8 cellular contexts compared by ENCODE assay signal in the genomic region with DNA sequence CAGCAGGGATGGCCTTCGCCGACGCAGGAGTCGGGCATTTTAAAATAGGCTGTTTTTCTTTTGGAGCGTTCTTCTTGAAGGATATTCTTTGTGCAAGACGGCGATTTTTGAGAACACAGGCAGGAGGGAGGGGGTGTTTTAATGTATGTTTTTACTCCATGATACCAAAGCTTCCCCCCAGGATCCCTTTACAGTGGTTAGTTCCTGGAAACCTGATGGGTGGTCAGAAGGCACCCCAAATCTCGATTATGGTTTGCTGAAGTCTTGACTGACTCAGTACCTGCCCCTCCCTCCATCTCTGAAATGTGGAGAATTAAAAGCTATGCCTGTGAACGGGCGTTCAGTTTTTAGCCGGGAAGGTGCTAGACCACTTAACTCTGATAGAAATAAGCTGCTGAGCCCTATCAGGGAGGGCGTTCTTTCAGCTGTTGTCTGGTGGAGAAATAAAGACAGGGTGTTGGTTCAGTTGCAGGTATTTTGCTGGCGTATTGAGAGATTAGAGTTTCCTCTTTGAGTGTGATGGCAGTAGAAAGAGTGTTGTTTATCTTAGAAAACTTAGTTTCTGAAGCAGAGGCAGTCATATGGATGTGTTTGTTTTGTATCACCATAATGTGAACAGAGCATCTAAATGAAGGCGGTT. TPM values are rescaled to one million over a fixed set of nuclear protein-coding genes. Genes with fewer than 3 reads are reported as not detected.
DNase-seq lines count a peak whose midpoint lies in the region; ATAC-seq, FAIRE-seq and TF ChIP-seq lines count a peak whose summit lies in the region.

No MANE protein-coding gene starts in this region.

- H3K9ac ChIP-seq in GM12878 (ENCODE audit: control insufficient read depth, insufficient read depth, low read length) = no peak overlapping the region

- H3K4me1 ChIP-seq in GM12878 (ENCODE audit: control insufficient read depth, insufficient read depth, low read length) = no peaks in the 10 kb centered on the region; the same call in 1 of the 2 replicates
- H3K4me1 ChIP-seq in left lung = peaks cover 6 to 49% of the 10 kb centered on the region in 2 donors
- H3K4me1 ChIP-seq in transverse colon = peaks cover 7 to 40% (median 11%) of the 10 kb centered on the region in 4 donors

- H3K36me3 ChIP-seq in GM12878 (ENCODE audit: control insufficient read depth in 2 of 2, insufficient read depth in 2 of 2, low read length in 1 of 2) (no peaks in the 10 kb centered on the region), left lung (no peaks in the 10 kb centered on the region), transverse colon (no peaks in the 10 kb centered on the region)

- FAIRE-seq in GM12878 (lab: Jason Lieb, UNC) = no peak

- H3K27me3 ChIP-seq in GM12878 (replicated peaks in 1 of 2; ENCODE audit: control insufficient read depth in 2 of 2, insufficient read depth in 2 of 2, low read length in 1 of 2) (peaks cover 14 to 26% of the 10 kb centered on the region in 2 experiments), left lung (peaks cover 0 to 38% of the 10 kb centered on the region in 2 donors), transverse colon (peaks cover 8% of the 10 kb centered on the region)

- H3K4me2 ChIP-seq in GM12878 (ENCODE audit: control insufficient read depth, insufficient read depth) = 0 out of 2 replicates have a peak overlapping the region, but pooled peaks have one; percentile 38

- intact Hi-C loops in activated naive CD4-positive, alpha-beta T cell treated with anti-CD3 and anti-CD28 coated beads for 36 hours (cut with micrococcal nuclease) = loop anchor here (1.0 to 5.0 kb wide), 7 partner anchors 8 to 601 kb away; partner anchors contain the start of gene LRRC28
- intact Hi-C loops in GM12878 (cut with micrococcal nuclease; ENCODE audit: unreplicated experiment) = no loop called here
- intact Hi-C loops in left lung (cut with DNase I) = no loop called here
- intact Hi-C loops in transverse colon (cut with DNase I; ENCODE audit: low total_unique reads) = no loop called here

- in situ Hi-C loops in GM12878 (cut with MboI) (loop anchor here (10.0 kb wide), 2 partner anchors 207 to 423 kb away; no protein-coding TSS in a partner anchor), transverse colon (cut with MboI; ENCODE audit: low pct_ligation_motif_present in 1 of 4, low pct_unique_long_range_greater_than_20kb in 1 of 4, low sequenced_read_pairs in 3 of 4) (loop anchor here in 2 of 4 donors (10.0 to 25.0 kb wide), 2 partner anchors 137 to 411 kb away; no protein-coding TSS in a partner anchor)

- H4K20me1 ChIP-seq in GM12878 (ENCODE audit: control insufficient read depth, insufficient read depth) = no peaks in the 10 kb centered on the region

- TF ChIP-seq EP300 in GM12878 (IDR thresholded peaks at IDR 0.05; ENCODE audit: borderline replicate concordance in 1 of 2, control insufficient read depth in 1 of 2, low read depth in 2 of 2, low read length in 2 of 2) (no peak), transverse colon (IDR thresholded peaks at IDR 0.05; ENCODE audit: low read depth) (no peak)

- TF ChIP-seq POLR2A in GM12878 (IDR thresholded peaks at IDR 0.05; ENCODE audit: low read depth, low read length) (no peak), transverse colon (IDR thresholded peaks at IDR 0.05) (no peak)

- H3K79me2 ChIP-seq in GM12878 (ENCODE audit: control insufficient read depth, insufficient read depth, low read length) = no peaks in the 10 kb centered on the region

- no peak overlapping the region for H2AFZ ChIP-seq in GM12878 (ENCODE audit: control insufficient read depth, low read depth, low read length)

- TF ChIP-seq RAD21 in GM12878 (IDR thresholded peaks at IDR 0.05; ENCODE audit: insufficient read depth, low read depth, low read length) = no peak

- TF ChIP-seq CTCF in GM12878 (IDR thresholded peaks at IDR 0.05 in 2 of 3, conservative IDR thresholded peaks at IDR 0.05 in 1 of 3; ENCODE audit: control insufficient read depth in 2 of 3, extremely low read depth in 1 of 3, insufficient read depth in 1 of 3, low read depth in 3 of 3, low read length in 3 of 3) = no peak
- TF ChIP-seq CTCF in left lung (IDR thresholded peaks at IDR 0.05) = no peak
- no peak for TF ChIP-seq CTCF in transverse colon (IDR thresholded peaks at IDR 0.05)

- ATAC-seq in GM12878 (no peak), left lung (no peak), GM19455 (IDR thresholded peaks at IDR 0.05; ENCODE audit: unreplicated experiment) (no peak)

- POLR2A ChIA-PET in GM12878 (lab: Charles Lee) = no interaction called here

- BruUV-seq in GM12878 (replicated peaks; lab: Mats Ljungman, UMichigan) = no TSS peak

- no peaks in the 10 kb centered on the region for H3K9me3 Mint-ChIP-seq in activated naive CD4-positive, alpha-beta T cell treated with anti-CD3 and anti-CD28 coated beads for 36 hours

- no peak overlapping the region for H3K27ac ChIP-seq in GM12878 (ENCODE audit: control insufficient read depth, insufficient read depth)
- peak overlapping the region; percentile 89 to 92 for H3K27ac ChIP-seq in left lung
- H3K27ac ChIP-seq in transverse colon = peak overlapping the region; percentile 95 to 98 (median 96)

- 29% methylated on average over 14 of the region's 14 CpGs for WGBS in GM12878 (ENCODE audit: insufficient coverage, insufficient replicate concordance, low lambda C conversion rate, missing lambda C conversion rate)
- WGBS in transverse colon (ENCODE audit: low coverage in 1 of 2), 2 donors = 15 to 17% methylated on average over 9 to 14 of the region's 14 CpGs

- H3K27me3 Mint-ChIP-seq in activated naive CD4-positive, alpha-beta T cell treated with anti-CD3 and anti-CD28 coated beads for 36 hours (ENCODE audit: low read depth) = no peaks in the 10 kb centered on the region

- no peaks in the 10 kb centered on the region for H3K36me3 Mint-ChIP-seq in activated naive CD4-positive, alpha-beta T cell treated with anti-CD3 and anti-CD28 coated beads for 36 hours (ENCODE audit: low read depth)

- SMC1A ChIA-PET in GM12878 (lab: Charles Lee; ENCODE audit: uncharacterized antibody, unreplicated experiment) = no interaction called here

- H3K4me1 Mint-ChIP-seq in activated naive CD4-positive, alpha-beta T cell treated with anti-CD3 and anti-CD28 coated beads for 36 hours (ENCODE audit: low read depth) = peaks cover 46% of the 10 kb centered on the region

- peak overlapping the region; percentile 87 for H3K4me3 Mint-ChIP-seq in activated naive CD4-positive, alpha-beta T cell treated with anti-CD3 and anti-CD28 coated beads for 36 hours

- H3K4me3 ChIP-seq in GM12878 (0 out of 2 replicates have a peak overlapping the region, but pooled peaks have one; percentile 21), left lung (peak overlapping the region; percentile 84 to 86), transverse colon (peak overlapping the region; percentile 62 to 90 (median 80))

- CTCF ChIA-PET in activated naive CD4-positive, alpha-beta T cell treated with anti-CD3 and anti-CD28 coated beads for 36 hours (lab: Charles Lee) = interaction anchor here (0.6 to 2.3 kb wide), 5 partner anchors 10 to 199 kb away, joined by 3 to 7 read pairs (median 4); no protein-coding TSS in a partner anchor
- CTCF ChIA-PET in GM12878 (lab: Yijun Ruan, JAX) = interaction anchor here (1.2 kb wide), 1 partner anchor 9 kb away, joined by 4 read pairs; no protein-coding TSS in a partner anchor

- H3K9me3 ChIP-seq in GM12878 (replicated peaks; ENCODE audit: control insufficient read depth, insufficient read depth, low read length) (no peaks in the 10 kb centered on the region; the same call in 2 of the 3 replicates), left lung (no peaks in the 10 kb centered on the region), transverse colon (no peaks in the 10 kb centered on the region)

- peak overlapping the region; percentile 68 for H3K27ac Mint-ChIP-seq in activated naive CD4-positive, alpha-beta T cell treated with anti-CD3 and anti-CD28 coated beads for 36 hours

- RAD21 ChIA-PET in GM12878 (lab: Charles Lee; ENCODE audit: unreplicated experiment) = no interaction called here

- no peak for DNase-seq in activated naive CD4-positive, alpha-beta T cell treated with anti-CD3 and anti-CD28 coated beads for 36 hours
- DNase-seq in activated naive CD4-positive, alpha-beta T cell treated with Interleukin-2 at 50 U/mL for 16 hours = no peak
- no peak for DNase-seq in GM12878 (ENCODE audit: low read depth, low spot score)
- DNase-seq in left lung = no peak
- no peak for DNase-seq in transverse colon
- DNase-seq in NCI-H446 treated with DMSO at 0.1 percent for 48 hours (lab: John Stamatoyannopoulos, UW) = no peak
- no peak for DNase-seq in stimulated activated CD4-positive, alpha-beta T cell treated with anti-CD3 and anti-CD28 coated beads, Interleukin-4, amount 100 ng/mL, for 4 hours

TF ChIP-seq in GM12878, 131 proteins besides CTCF, POLR2A, EP300 and RAD21 (continues in another document):
- no peak for TF ChIP-seq NRF1 (conservative IDR thresholded peaks at IDR 0.05; ENCODE audit: low read depth, low read length)
- TF ChIP-seq CREB1 (IDR thresholded peaks at IDR 0.05; ENCODE audit: low read depth) = no peak
- TF ChIP-seq HCFC1 (IDR thresholded peaks at IDR 0.05; ENCODE audit: low read length) = no peak
- TF ChIP-seq BRCA1 (IDR thresholded peaks at IDR 0.05; ENCODE audit: low read depth, low read length) = no peak
- no peak for TF ChIP-seq ZNF384 (IDR thresholded peaks at IDR 0.05; ENCODE audit: borderline replicate concordance, low read depth, low read length)
- no peak for TF ChIP-seq CHD1 (IDR thresholded peaks at IDR 0.05; ENCODE audit: low read depth, low read length)

RNA-seq across cellular contexts. Expression of gene IGF1R, which starts 3.4 kb away (rescaled TPM):
- total RNA-seq in activated naive CD4-positive, alpha-beta T cell treated with anti-CD3 and anti-CD28 coated beads for 36 hours = 10 to 100 TPM; 25.6 to 26.6 TPM
- 55.4 and 58.6 TPM in 2 replicates for total RNA-seq in GM12878 (2013; cell fraction: nucleolus; rRNA removed)
- total RNA-seq in GM12878 (2014; rRNA removed) = 0.44 and 0.51 TPM in 2 replicates
- 0.41 and 0.67 TPM in 2 replicates for total RNA-seq in GM12878 (2014; rRNA removed; fragmentation: Illumina TruSeq; extraction: Trizol)
- 0.72 and 1.1 TPM in 2 replicates for total RNA-seq in GM12878 (2021)
- polyA plus RNA-seq in GM12878 (2011; ENCODE audit: low read depth) = 0.37 TPM
- 2.1 and 2.7 TPM in 2 replicates for polyA plus RNA-seq in GM12878 (2011; rRNA removed)
- polyA plus RNA-seq in GM12878 (2011; cell fraction: cytosol; rRNA removed) = 2.5 and 3.5 TPM in 2 replicates
- polyA plus RNA-seq in GM12878 (2011; cell fraction: nucleus; rRNA removed) = 13.0 and 14.0 TPM in 2 replicates
- 0.35 and 0.87 TPM in 2 replicates for polyA plus RNA-seq in GM12878 (2012)
- polyA plus RNA-seq in GM12878 (2014; fragmentation: Illumina TruSeq; extraction: Trizol) = 0.51 and 3.1 TPM in 2 replicates
- polyA plus RNA-seq in GM12878 (2014; fragmentation: Nextera tagmentation; extraction: Ambion mirVana) = under 1 TPM; 0.03 to 0.11 TPM
- polyA plus RNA-seq in GM12878 (2014; rRNA removed) = 0.65 and 1.1 TPM in 2 replicates
- polyA plus RNA-seq in GM12878 (2016; fragmentation: Nextera tagmentation; extraction: Ambion mirVana) = 1 to 10 TPM in 1 of 2 experiments, under 1 TPM in 1; 0.99 to 1.3 TPM
- polyA minus RNA-seq in GM12878 (2011; rRNA and poly(A)+ RNA removed) = 8.0 and 13.2 TPM in 2 replicates
- polyA minus RNA-seq in GM12878 (2011; cell fraction: cytosol; rRNA and poly(A)+ RNA removed) = 8.2 and 8.7 TPM in 2 replicates
- 16.1 and 21.9 TPM in 2 replicates for polyA minus RNA-seq in GM12878 (2011; cell fraction: nucleus; rRNA and poly(A)+ RNA removed)
- 10 to 100 TPM; 38.7 to 41.0 TPM for total RNA-seq in left lung
- 100 to 1,000 TPM in 2 of 4 donors, 10 to 100 TPM in 2; 49.4 to 239 (median 109) TPM for total RNA-seq in transverse colon

Comparison
In these comparisons a context has a peak if more than half of its experiments do, and no peak if none do; other contexts are left out.
1. H3K4me3 ChIP-seq: peak in every context shown above with its lines; median percentile 85 in left lung; 80 in transverse colon; 21 in GM12878.